Comparison of ENCODE assay signal across 17 cellular contexts in genomic region chr18:79714531-79715240, GRCh38. TPM values are rescaled to one million over a fixed set of nuclear protein-coding genes. Genes with fewer than 3 reads are reported as not detected.
DNase-seq lines count a peak whose midpoint lies in the region; ATAC-seq, FAIRE-seq and TF ChIP-seq lines count a peak whose summit lies in the region.
"Had no signal": no experiment of that assay in that cellular context is flagged by ENCODE, and none has a peak within 500 bp of the region (broad histone marks: within the 10 kb centered on the region; RNA-seq: fewer than 3 reads in every experiment).

No MANE protein-coding gene starts in this region.

- intact Hi-C loops in GM12878 (cut with micrococcal nuclease; ENCODE audit: unreplicated experiment), result no loop called here

- FAIRE-seq in GM12878 (lab: Jason Lieb, UNC), result no peak
- FAIRE-seq: GM18507, H1, HTR-8/SVneo had no signal

- H3K79me2 ChIP-seq in GM12878 (ENCODE audit: control insufficient read depth, insufficient read depth, low read length), result no peaks in the 10 kb centered on the region

- no peak for ATAC-seq in activated naive CD4-positive, alpha-beta T cell treated with anti-CD3 and anti-CD28 coated beads, Interleukin-2, amount 50 U/mL, for 72 hours
- ATAC-seq in GM12878 (no peak), esophagus mucosa (peak; percentile 18), HG02763 (IDR thresholded peaks at IDR 0.05; ENCODE audit: unreplicated experiment) (no peak)

- TF ChIP-seq POLR2A in GM12878 (IDR thresholded peaks at IDR 0.05; ENCODE audit: low read depth, low read length), result 0 out of 2 replicates have a peak, but pooled peaks have one; percentile 18

- H3K9ac ChIP-seq in GM12878 (ENCODE audit: control insufficient read depth, insufficient read depth, low read length) (no peak overlapping the region), neuronal stem cell (ENCODE audit: low read depth, low read length, poor library complexity) (peak overlapping the region; percentile 70)

- H2BK15ac ChIP-seq in neuronal stem cell (ENCODE audit: low read length), result no peak overlapping the region

- H2AFZ ChIP-seq in GM12878 (ENCODE audit: control insufficient read depth, low read depth, low read length), result no peak overlapping the region
- H2AFZ ChIP-seq in neuronal stem cell (ENCODE audit: low read length), result no peak overlapping the region

- peaks cover 24 to 36% of the 10 kb centered on the region in 2 donors for H3K36me3 Mint-ChIP-seq in activated naive CD4-positive, alpha-beta T cell treated with anti-CD3 and anti-CD28 coated beads, Interleukin-2, amount 50 U/mL, for 72 hours

- H4K8ac ChIP-seq in neuronal stem cell (ENCODE audit: low read depth, low read length), result no peak overlapping the region

- TF ChIP-seq EP300 in GM12878 (IDR thresholded peaks at IDR 0.05; ENCODE audit: borderline replicate concordance in 1 of 2, control insufficient read depth in 1 of 2, low read depth in 2 of 2, low read length in 2 of 2), result no peak

- BruUV-seq in GM12878 (replicated peaks; lab: Mats Ljungman, UMichigan), result no TSS peak

- no peak overlapping the region for H2BK120ac ChIP-seq in neuronal stem cell (ENCODE audit: low read depth, low read length)

- 97% methylated on average over 44 of the region's 47 CpGs for WGBS in GM12878 (ENCODE audit: insufficient coverage, insufficient replicate concordance, low lambda C conversion rate, missing lambda C conversion rate)
- no CpG with 5 or more reads among the region's 47 CpGs for WGBS in neuronal stem cell (ENCODE audit: extremely low coverage in 2 of 2, insufficient read length in 2 of 2, insufficient replicate concordance in 1 of 2), 2 donors

- peak overlapping the region; percentile 71 for H3K14ac ChIP-seq in neuronal stem cell (ENCODE audit: low read length)

- no peak for TF ChIP-seq CTCF in GM12878 (IDR thresholded peaks at IDR 0.05 in 2 of 3, conservative IDR thresholded peaks at IDR 0.05 in 1 of 3; ENCODE audit: control insufficient read depth in 2 of 3, extremely low read depth in 1 of 3, insufficient read depth in 1 of 3, low read depth in 3 of 3, low read length in 3 of 3)

- H3K27me3 ChIP-seq in GM12878 (replicated peaks in 1 of 2; ENCODE audit: control insufficient read depth in 2 of 2, insufficient read depth in 2 of 2, low read length in 1 of 2), result no peaks in the 10 kb centered on the region
- H3K27me3 ChIP-seq in neuronal stem cell (ENCODE audit: control insufficient read depth in 3 of 3, insufficient read depth in 3 of 3, low read depth in 1 of 3, low read length in 3 of 3), result no peaks in the 10 kb centered on the region

- no peak overlapping the region for H2AK5ac ChIP-seq in neuronal stem cell (ENCODE audit: low read depth, low read length)

- H3K4me1 ChIP-seq in GM12878 (ENCODE audit: control insufficient read depth, insufficient read depth, low read length), result no peaks in the 10 kb centered on the region
- H3K4me1 ChIP-seq in neuronal stem cell (ENCODE audit: control insufficient read depth in 2 of 2, insufficient read depth in 1 of 2, low read depth in 1 of 2, low read length in 2 of 2), result no peaks in the 10 kb centered on the region
- H3K4me1 ChIP-seq: HAP-1 had no signal

- POLR2A ChIA-PET in GM12878 (lab: Charles Lee), result no interaction called here

- CTCF ChIA-PET in GM12878 (lab: Yijun Ruan, JAX), result no interaction called here

- H3K18ac ChIP-seq in neuronal stem cell (ENCODE audit: low read length), result no peak overlapping the region

- RAD21 ChIA-PET in GM12878 (lab: Charles Lee; ENCODE audit: unreplicated experiment), result no interaction called here

- H3K79me1 ChIP-seq in neuronal stem cell (ENCODE audit: low read depth, low read length), result peaks cover 4% of the 10 kb centered on the region

- no peak overlapping the region for H2BK5ac ChIP-seq in neuronal stem cell (ENCODE audit: low read length)

- H3K27ac ChIP-seq in GM12878 (ENCODE audit: control insufficient read depth, insufficient read depth) (no peak overlapping the region), neuronal stem cell (replicated peaks; ENCODE audit: low read length) (no peak overlapping the region)

- peak overlapping the region; percentile 73 for H3K23ac ChIP-seq in neuronal stem cell (ENCODE audit: low read depth, low read length, poor library complexity)

- SMC1A ChIA-PET in GM12878 (lab: Charles Lee; ENCODE audit: uncharacterized antibody, unreplicated experiment), result no interaction called here

- H4K91ac ChIP-seq in neuronal stem cell (ENCODE audit: low read depth, low read length, poor library complexity), result no peak overlapping the region

- H3K4ac ChIP-seq in neuronal stem cell (ENCODE audit: low read length), result no peak overlapping the region

- no peaks in the 10 kb centered on the region; the same call in 2 of the 3 replicates for H3K9me3 ChIP-seq in GM12878 (replicated peaks; ENCODE audit: control insufficient read depth, insufficient read depth, low read length)
- H3K9me3 ChIP-seq in neuronal stem cell (replicated peaks in 1 of 2; ENCODE audit: control insufficient read depth in 2 of 2, insufficient read depth in 1 of 2, low read depth in 1 of 2, low read length in 2 of 2), result no peaks in the 10 kb centered on the region
- H3K9me3 ChIP-seq: HAP-1 had no signal

- DNase-seq in activated naive CD4-positive, alpha-beta T cell treated with anti-CD3 and anti-CD28 coated beads, Interleukin-2, amount 50 U/mL, for 72 hours (ENCODE audit: low spot score in 2 of 2), result no peak
- no peak for DNase-seq in activated naive CD4-positive, alpha-beta T cell treated with anti-CD3 and anti-CD28 coated beads, Interleukin-2, amount 50 U/mL, for 16 hours
- DNase-seq in GM12878 (ENCODE audit: low read depth, low spot score) (no peak), neuronal stem cell (ENCODE audit: low spot score) (no peak), AML-193 (lab: John Stamatoyannopoulos, UW) (no peak)
- DNase-seq: ACHN; C1 segment of cervical spinal cord; Calu3; CD4-positive, alpha-beta T cell; DMS 273 treated with DMSO at 0.1 percent for 48 hours had no signal

- H2BK12ac ChIP-seq in neuronal stem cell (ENCODE audit: low read length), result no peak overlapping the region

- no peak for TF ChIP-seq RAD21 in GM12878 (IDR thresholded peaks at IDR 0.05; ENCODE audit: insufficient read depth, low read depth, low read length)

- H4K20me1 ChIP-seq in GM12878 (ENCODE audit: control insufficient read depth, insufficient read depth), result no peaks in the 10 kb centered on the region

- peak overlapping the region; percentile 68 to 79 for H3K27ac Mint-ChIP-seq in activated naive CD4-positive, alpha-beta T cell treated with anti-CD3 and anti-CD28 coated beads, Interleukin-2, amount 50 U/mL, for 72 hours
- H3K27ac Mint-ChIP-seq: B cell had no signal

- H3K4me2 ChIP-seq in GM12878 (ENCODE audit: control insufficient read depth, insufficient read depth) (no peak overlapping the region), neuronal stem cell (ENCODE audit: insufficient read depth, low read length, poor library complexity, severe bottlenecking) (no peak overlapping the region)

- no peak overlapping the region for H3K4me3 ChIP-seq in GM12878
- H3K4me3 ChIP-seq in neuronal stem cell (ENCODE audit: low read length in 2 of 2), result peak overlapping the region in 1 of 2 donors; percentile 47
- H3K4me3 ChIP-seq: HAP-1 had no signal

- H3K9me3 Mint-ChIP-seq in activated naive CD4-positive, alpha-beta T cell treated with anti-CD3 and anti-CD28 coated beads, Interleukin-2, amount 50 U/mL, for 72 hours, result peaks cover 6 to 10% of the 10 kb centered on the region in 2 donors
- H3K9me3 Mint-ChIP-seq: CD4-positive, alpha-beta T cell had no signal

- in situ Hi-C loops in GM12878 (cut with MboI), result no loop called here

- H3K36me3 ChIP-seq in GM12878 (ENCODE audit: control insufficient read depth in 2 of 2, insufficient read depth in 2 of 2, low read length in 1 of 2) (peaks cover 25 to 36% of the 10 kb centered on the region in 2 experiments; a peak in 3 of 4 replicates), neuronal stem cell (replicated peaks in 1 of 2; ENCODE audit: control insufficient read depth in 2 of 2, insufficient read depth in 2 of 2, low read length in 2 of 2) (peaks cover 23 to 86% of the 10 kb centered on the region in 2 donors)
- H3K36me3 ChIP-seq: HAP-1 had no signal

RNA-seq across cellular contexts. Expression of gene CTDP1, which starts 35.1 kb away (rescaled TPM):
- total RNA-seq in activated naive CD4-positive, alpha-beta T cell treated with anti-CD3 and anti-CD28 coated beads, Interleukin-2, amount 50 U/mL, for 72 hours, result 10 to 100 TPM; 37.5 to 81.4 TPM
- 25.6 and 26.8 TPM in 2 replicates for total RNA-seq in GM12878 (2013; cell fraction: nucleolus; rRNA removed)
- total RNA-seq in GM12878 (2014; rRNA removed) (22.1 and 23.8 TPM in 2 replicates), GM12878 (2014; rRNA removed; fragmentation: Illumina TruSeq; extraction: Trizol) (7.3 and 8.0 TPM in 2 replicates), GM12878 (2021) (30.4 and 31.3 TPM in 2 replicates), esophagus mucosa (10.7 TPM)
- polyA plus RNA-seq in GM12878 (2011; ENCODE audit: low read depth), result 5.9 TPM
- polyA plus RNA-seq in GM12878 (2011; rRNA removed) (4.9 and 9.5 TPM in 2 replicates), GM12878 (2014; fragmentation: Illumina TruSeq; extraction: Trizol) (1.9 and 6.0 TPM in 2 replicates), GM12878 (2014; fragmentation: Nextera tagmentation; extraction: Ambion mirVana) (1 to 10 TPM in 1 of 2 experiments, under 1 TPM in 1; 0.32 to 1.6 TPM), GM12878 (2014; rRNA removed) (16.7 and 19.3 TPM in 2 replicates), GM12878 (2016; fragmentation: Nextera tagmentation; extraction: Ambion mirVana) (10 to 100 TPM in 1 of 2 experiments, 1 to 10 TPM in 1; 4.2 to 13.9 TPM)
- 9.0 and 10.2 TPM in 2 replicates for polyA plus RNA-seq in GM12878 (2011; cell fraction: cytosol; rRNA removed)
- polyA plus RNA-seq in GM12878 (2011; cell fraction: nucleus; rRNA removed), result 37.1 and 48.0 TPM in 2 replicates
- polyA plus RNA-seq in GM12878 (2012), result 12.2 and 14.2 TPM in 2 replicates
- 13.9 and 14.8 TPM in 2 replicates for polyA minus RNA-seq in GM12878 (2011; rRNA and poly(A)+ RNA removed)
- 5.6 and 10.0 TPM in 2 replicates for polyA minus RNA-seq in GM12878 (2011; cell fraction: cytosol; rRNA and poly(A)+ RNA removed)
- 17.0 and 31.8 TPM in 2 replicates for polyA minus RNA-seq in GM12878 (2011; cell fraction: nucleus; rRNA and poly(A)+ RNA removed)
- 10.5 TPM for polyA plus RNA-seq in neuronal stem cell (2013, experiment 1 of 2)
- 11.0 TPM for polyA plus RNA-seq in neuronal stem cell (2013, experiment 2 of 2)
